In genomic region chr12:26058308-26058707, GRCh38 we compare ENCODE assay signal across 15 cellular contexts.
DNase-seq lines count a peak whose midpoint lies in the region; ATAC-seq and TF ChIP-seq lines count a peak whose summit lies in the region.
"Had no signal": no experiment of that assay in that cellular context is flagged by ENCODE, and none has a peak within 500 bp of the region (broad histone marks: within the 10 kb centered on the region; RNA-seq: fewer than 3 reads in every experiment).

No MANE protein-coding gene starts in this region.

- peaks cover 30% of the 10 kb centered on the region for H3K4me1 Mint-ChIP-seq in chondrocyte (ENCODE audit: low read depth)
- H3K4me1 Mint-ChIP-seq in Calu3 (ENCODE audit: low read depth, unreplicated experiment): peaks cover 25% of the 10 kb centered on the region
- peaks cover 48% of the 10 kb centered on the region for H3K4me1 Mint-ChIP-seq in osteocyte (ENCODE audit: unreplicated experiment)
- H3K4me1 Mint-ChIP-seq: activated naive CD8-positive, alpha-beta T cell treated with anti-CD3 and anti-CD28 coated beads, Interleukin-2, amount 50 U/mL, for 24 hours had no signal

- intact Hi-C loops in vagina (cut with DNase I): loop anchor here (5.0 kb wide), 1 partner anchor 1919 kb away; no protein-coding TSS in a partner anchor
- intact Hi-C loops in Calu3 (cut with micrococcal nuclease; ENCODE audit: unreplicated experiment): no loop called here

- H3K36me3 ChIP-seq in BE2C (no peaks in the 10 kb centered on the region), vagina (no peaks in the 10 kb centered on the region)
- H3K36me3 ChIP-seq: spleen had no signal

- H3K27me3 Mint-ChIP-seq in chondrocyte (ENCODE audit: low read depth) (no peaks in the 10 kb centered on the region), Calu3 (ENCODE audit: unreplicated experiment) (no peaks in the 10 kb centered on the region), osteocyte (ENCODE audit: unreplicated experiment) (no peaks in the 10 kb centered on the region)
- H3K27me3 Mint-ChIP-seq: activated naive CD8-positive, alpha-beta T cell treated with anti-CD3 and anti-CD28 coated beads, Interleukin-2, amount 50 U/mL, for 24 hours had no signal

- no TSS peak for BruUV-seq in Calu3 (replicated peaks; lab: Mats Ljungman, UMichigan)

- DNase-seq in BE2C (no peak), NB4 (ENCODE audit: low read depth) (peak; percentile 64), chondrocyte (ENCODE audit: low spot score) (no peak), vagina (ENCODE audit: extremely low spot score in 2 of 2) (no peak), Calu3 (no peak), NCI-H2227 treated with DMSO at 0.1 percent for 48 hours (lab: John Stamatoyannopoulos, UW) (no peak), osteocyte (ENCODE audit: extremely low spot score, unreplicated experiment) (no peak)
- DNase-seq: activated CD4-positive, alpha-beta memory T cell treated with anti-CD3 and anti-CD28 coated beads for 36 hours; activated naive CD8-positive, alpha-beta T cell treated with anti-CD3 and anti-CD28 coated beads, Interleukin-2, amount 50 U/mL, for 24 hours; effector memory CD4-positive, alpha-beta T cell; GOT3; left lung; NCI-H1092; spleen had no signal

- H3K9me3 Mint-ChIP-seq in chondrocyte (ENCODE audit: low read depth) (peaks cover 2% of the 10 kb centered on the region), Calu3 (ENCODE audit: low read depth, unreplicated experiment) (no peaks in the 10 kb centered on the region), osteocyte (ENCODE audit: unreplicated experiment) (no peaks in the 10 kb centered on the region)
- H3K9me3 Mint-ChIP-seq: activated CD4-positive, alpha-beta memory T cell treated with anti-CD3 and anti-CD28 coated beads for 36 hours; activated naive CD8-positive, alpha-beta T cell treated with anti-CD3 and anti-CD28 coated beads, Interleukin-2, amount 50 U/mL, for 24 hours had no signal

- H3K4me3 Mint-ChIP-seq in chondrocyte (ENCODE audit: unreplicated experiment) (no peak overlapping the region), Calu3 (ENCODE audit: low read depth, unreplicated experiment) (no peak overlapping the region), osteocyte (ENCODE audit: unreplicated experiment) (no peak overlapping the region)
- H3K4me3 Mint-ChIP-seq: activated CD4-positive, alpha-beta memory T cell treated with anti-CD3 and anti-CD28 coated beads for 36 hours; activated naive CD8-positive, alpha-beta T cell treated with anti-CD3 and anti-CD28 coated beads, Interleukin-2, amount 50 U/mL, for 24 hours had no signal

- TF ChIP-seq POLR2A in NB4 (IDR thresholded peaks at IDR 0.05; ENCODE audit: extremely low read depth, insufficient read length) (no peak), vagina (IDR thresholded peaks at IDR 0.05) (no peak)

- ATAC-seq in GM18867 (IDR thresholded peaks at IDR 0.05; ENCODE audit: unreplicated experiment): peak; percentile 38
- ATAC-seq: activated naive CD8-positive, alpha-beta T cell treated with anti-CD3 and anti-CD28 coated beads, Interleukin-2, amount 50 U/mL, for 24 hours; left lung had no signal

- H3K27ac Mint-ChIP-seq in chondrocyte (ENCODE audit: unreplicated experiment) (no peak overlapping the region), Calu3 (ENCODE audit: unreplicated experiment) (no peak overlapping the region), osteocyte (ENCODE audit: unreplicated experiment) (no peak overlapping the region)
- H3K27ac Mint-ChIP-seq: activated CD4-positive, alpha-beta memory T cell treated with anti-CD3 and anti-CD28 coated beads for 36 hours; activated naive CD8-positive, alpha-beta T cell treated with anti-CD3 and anti-CD28 coated beads, Interleukin-2, amount 50 U/mL, for 24 hours had no signal

- H3K4me3 ChIP-seq in BE2C (ENCODE audit: low read depth, low read length) (no peak overlapping the region), NB4 (ENCODE audit: low read depth, low read length) (no peak overlapping the region), vagina (no peak overlapping the region)
- H3K4me3 ChIP-seq: left lung, spleen had no signal

- TF ChIP-seq CTCF in BE2C (IDR thresholded peaks at IDR 0.05; ENCODE audit: low read depth, low read length) (peak; percentile 20), NB4 (IDR thresholded peaks at IDR 0.05; ENCODE audit: low read depth, low read length) (peak; percentile 51), chondrocyte (IDR thresholded peaks at IDR 0.05) (peak; percentile 13), vagina (IDR thresholded peaks at IDR 0.05) (no peak), Calu3 (IDR thresholded peaks at IDR 0.05; ENCODE audit: unreplicated experiment) (no peak), osteocyte (IDR thresholded peaks at IDR 0.05) (no peak)

- H3K36me3 Mint-ChIP-seq in chondrocyte (ENCODE audit: low read depth): peaks cover 2% of the 10 kb centered on the region
- no peaks in the 10 kb centered on the region for H3K36me3 Mint-ChIP-seq in Calu3 (ENCODE audit: insufficient read depth, unreplicated experiment)
- H3K36me3 Mint-ChIP-seq in osteocyte (ENCODE audit: unreplicated experiment): peaks cover 18% of the 10 kb centered on the region
- H3K36me3 Mint-ChIP-seq: activated CD4-positive, alpha-beta memory T cell treated with anti-CD3 and anti-CD28 coated beads for 36 hours had no signal

- H3K27me3 ChIP-seq in BE2C: no peaks in the 10 kb centered on the region
- H3K27me3 ChIP-seq in vagina: no peaks in the 10 kb centered on the region
- H3K27me3 ChIP-seq: left lung, spleen had no signal

- H3K4me1 ChIP-seq in BE2C (no peaks in the 10 kb centered on the region), vagina (peaks cover 13% of the 10 kb centered on the region)
- H3K4me1 ChIP-seq: left lung, spleen had no signal

- H3K9me3 ChIP-seq in BE2C: no peaks in the 10 kb centered on the region; the same call in 1 of the 2 replicates
- no peaks in the 10 kb centered on the region for H3K9me3 ChIP-seq in vagina
- H3K9me3 ChIP-seq: left lung, spleen had no signal

- H3K27ac ChIP-seq in vagina: no peak overlapping the region
- H3K27ac ChIP-seq: left lung, spleen had no signal

- CTCF ChIA-PET in Calu3 (lab: Charles Lee): no interaction called here

Comparison
In these comparisons a context has a peak if more than half of its experiments do, and no peak if none do; other contexts are left out.
1. CTCF ChIP-seq: peak in BE2C (single experiment), NB4 (single experiment) and chondrocyte (single experiment); none in vagina (0 of 3), Calu3 (single experiment) and osteocyte (single experiment).